In the genomic region with DNA sequence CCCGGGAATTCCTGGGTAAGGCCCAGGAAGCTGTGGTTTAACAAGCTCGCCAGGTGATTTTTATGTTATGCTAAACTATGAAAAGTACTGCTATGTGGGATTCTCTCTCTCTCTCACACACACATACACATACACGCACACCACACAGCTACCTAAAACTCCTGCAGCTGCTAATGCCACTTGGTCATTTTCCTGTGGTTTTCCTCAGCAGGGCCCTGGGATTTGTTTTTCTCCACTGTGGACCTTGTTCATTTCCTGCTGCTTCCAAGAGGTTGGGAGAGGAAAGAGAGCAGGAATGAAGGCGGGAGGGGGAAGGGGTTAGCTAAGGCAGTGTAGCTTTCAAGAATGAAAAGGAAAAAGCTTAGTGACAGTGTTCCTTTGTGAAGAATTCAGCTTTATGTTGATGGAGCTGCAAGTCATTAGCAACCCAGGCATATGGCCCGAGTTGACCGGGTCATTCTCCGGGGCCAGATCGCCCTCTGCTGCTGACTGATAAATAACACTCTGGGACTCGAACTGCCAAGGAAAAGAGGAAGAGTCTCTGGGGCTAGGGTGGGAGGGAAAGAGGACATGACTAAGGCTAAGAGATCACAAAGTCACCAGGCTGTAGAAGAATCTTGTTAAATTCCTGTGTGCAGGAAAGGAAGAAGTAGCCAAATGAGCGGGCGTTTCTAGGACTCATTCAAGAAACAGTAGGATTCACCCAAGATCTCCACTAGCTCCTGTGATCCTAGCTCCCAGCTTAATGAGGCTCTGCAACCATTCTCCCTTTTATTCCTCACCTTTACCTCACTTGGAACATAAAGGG, we compare ENCODE assay signal across 1 cellular context.
TF ChIP-seq lines count a peak whose summit lies in the region.

No MANE protein-coding gene starts in this region.

TF ChIP-seq in K562, 482 proteins besides CTCF, POLR2A, EP300 and RAD21 (continued from another document and continues in another):
- TF ChIP-seq, protein P1, sequence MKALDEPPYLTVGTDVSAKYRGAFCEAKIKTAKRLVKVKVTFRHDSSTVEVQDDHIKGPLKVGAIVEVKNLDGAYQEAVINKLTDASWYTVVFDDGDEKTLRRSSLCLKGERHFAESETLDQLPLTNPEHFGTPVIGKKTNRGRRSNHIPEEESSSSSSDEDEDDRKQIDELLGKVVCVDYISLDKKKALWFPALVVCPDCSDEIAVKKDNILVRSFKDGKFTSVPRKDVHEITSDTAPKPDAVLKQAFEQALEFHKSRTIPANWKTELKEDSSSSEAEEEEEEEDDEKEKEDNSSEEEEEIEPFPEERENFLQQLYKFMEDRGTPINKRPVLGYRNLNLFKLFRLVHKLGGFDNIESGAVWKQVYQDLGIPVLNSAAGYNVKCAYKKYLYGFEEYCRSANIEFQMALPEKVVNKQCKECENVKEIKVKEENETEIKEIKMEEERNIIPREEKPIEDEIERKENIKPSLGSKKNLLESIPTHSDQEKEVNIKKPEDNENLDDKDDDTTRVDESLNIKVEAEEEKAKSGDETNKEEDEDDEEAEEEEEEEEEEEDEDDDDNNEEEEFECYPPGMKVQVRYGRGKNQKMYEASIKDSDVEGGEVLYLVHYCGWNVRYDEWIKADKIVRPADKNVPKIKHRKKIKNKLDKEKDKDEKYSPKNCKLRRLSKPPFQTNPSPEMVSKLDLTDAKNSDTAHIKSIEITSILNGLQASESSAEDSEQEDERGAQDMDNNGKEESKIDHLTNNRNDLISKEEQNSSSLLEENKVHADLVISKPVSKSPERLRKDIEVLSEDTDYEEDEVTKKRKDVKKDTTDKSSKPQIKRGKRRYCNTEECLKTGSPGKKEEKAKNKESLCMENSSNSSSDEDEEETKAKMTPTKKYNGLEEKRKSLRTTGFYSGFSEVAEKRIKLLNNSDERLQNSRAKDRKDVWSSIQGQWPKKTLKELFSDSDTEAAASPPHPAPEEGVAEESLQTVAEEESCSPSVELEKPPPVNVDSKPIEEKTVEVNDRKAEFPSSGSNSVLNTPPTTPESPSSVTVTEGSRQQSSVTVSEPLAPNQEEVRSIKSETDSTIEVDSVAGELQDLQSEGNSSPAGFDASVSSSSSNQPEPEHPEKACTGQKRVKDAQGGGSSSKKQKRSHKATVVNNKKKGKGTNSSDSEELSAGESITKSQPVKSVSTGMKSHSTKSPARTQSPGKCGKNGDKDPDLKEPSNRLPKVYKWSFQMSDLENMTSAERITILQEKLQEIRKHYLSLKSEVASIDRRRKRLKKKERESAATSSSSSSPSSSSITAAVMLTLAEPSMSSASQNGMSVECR (CRISPR knock-in tag; IDR thresholded peaks at IDR 0.05), result peak; percentile 25; the same call in 1 of the 2 replicates
- TF ChIP-seq, protein P2, sequence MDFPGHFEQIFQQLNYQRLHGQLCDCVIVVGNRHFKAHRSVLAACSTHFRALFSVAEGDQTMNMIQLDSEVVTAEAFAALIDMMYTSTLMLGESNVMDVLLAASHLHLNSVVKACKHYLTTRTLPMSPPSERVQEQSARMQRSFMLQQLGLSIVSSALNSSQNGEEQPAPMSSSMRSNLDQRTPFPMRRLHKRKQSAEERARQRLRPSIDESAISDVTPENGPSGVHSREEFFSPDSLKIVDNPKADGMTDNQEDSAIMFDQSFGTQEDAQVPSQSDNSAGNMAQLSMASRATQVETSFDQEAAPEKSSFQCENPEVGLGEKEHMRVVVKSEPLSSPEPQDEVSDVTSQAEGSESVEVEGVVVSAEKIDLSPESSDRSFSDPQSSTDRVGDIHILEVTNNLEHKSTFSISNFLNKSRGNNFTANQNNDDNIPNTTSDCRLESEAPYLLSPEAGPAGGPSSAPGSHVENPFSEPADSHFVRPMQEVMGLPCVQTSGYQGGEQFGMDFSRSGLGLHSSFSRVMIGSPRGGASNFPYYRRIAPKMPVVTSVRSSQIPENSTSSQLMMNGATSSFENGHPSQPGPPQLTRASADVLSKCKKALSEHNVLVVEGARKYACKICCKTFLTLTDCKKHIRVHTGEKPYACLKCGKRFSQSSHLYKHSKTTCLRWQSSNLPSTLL (IDR thresholded peaks at IDR 0.05), result no peak
- TF ChIP-seq NFIC (IDR thresholded peaks at IDR 0.05) (peak; percentile 27), ZKSCAN8 (CRISPR knock-in tag; IDR thresholded peaks at IDR 0.05) (no peak), MYNN (IDR thresholded peaks at IDR 0.05) (peak; percentile 67), MYNN (CRISPR knock-in tag; IDR thresholded peaks at IDR 0.05) (no peak), WHSC1 (IDR thresholded peaks at IDR 0.05; ENCODE audit: low read length) (no peak), EZH2 (IDR thresholded peaks at IDR 0.05; ENCODE audit: borderline replicate concordance, low read depth, low read length) (no peak), ZNF696 (CRISPR knock-in tag; conservative IDR thresholded peaks at IDR 0.05) (no peak), ADNP (tag; IDR thresholded peaks at IDR 0.05) (peak; percentile 70; the same call in 1 of the 2 replicates), ZNF140 (CRISPR knock-in tag; IDR thresholded peaks at IDR 0.05) (no peak), OTX1 (CRISPR knock-in tag; IDR thresholded peaks at IDR 0.05) (no peak), RBM17 (IDR thresholded peaks at IDR 0.05; ENCODE audit: borderline replicate concordance, low read depth, low read length) (no peak), CBFA2T2 (conservative IDR thresholded peaks at IDR 0.05) (peak; percentile 42; the same call in 1 of the 2 replicates), MCM5 (IDR thresholded peaks at IDR 0.05; ENCODE audit: low read depth) (no peak), PYGO2 (tag; IDR thresholded peaks at IDR 0.05) (no peak), PHB (CRISPR knock-in tag; IDR thresholded peaks at IDR 0.05) (no peak), SP1 (CRISPR knock-in tag; IDR thresholded peaks at IDR 0.05) (no peak), ASH1L (IDR thresholded peaks at IDR 0.05; ENCODE audit: borderline replicate concordance, low read depth, partially characterized antibody) (no peak), U2AF1 (optimal IDR thresholded peaks at IDR 0.05; ENCODE audit: low read depth, low read length) (no peak), RBM39 (optimal IDR thresholded peaks at IDR 0.05; ENCODE audit: low read depth, low read length) (no peak), ELF1 (tag; IDR thresholded peaks at IDR 0.05) (no peak), ZNF561 (CRISPR knock-in tag; conservative IDR thresholded peaks at IDR 0.05) (no peak), BRCA1 (IDR thresholded peaks at IDR 0.05) (no peak), BRCA1 (CRISPR knock-in tag; IDR thresholded peaks at IDR 0.05) (no peak), DPF2 (IDR thresholded peaks at IDR 0.05) (0 out of 2 replicates have a peak, but pooled peaks have one; percentile 80), L3MBTL2 (IDR thresholded peaks at IDR 0.05) (peak; percentile 60; the same call in 1 of the 2 replicates)
- TF ChIP-seq, protein P3, sequence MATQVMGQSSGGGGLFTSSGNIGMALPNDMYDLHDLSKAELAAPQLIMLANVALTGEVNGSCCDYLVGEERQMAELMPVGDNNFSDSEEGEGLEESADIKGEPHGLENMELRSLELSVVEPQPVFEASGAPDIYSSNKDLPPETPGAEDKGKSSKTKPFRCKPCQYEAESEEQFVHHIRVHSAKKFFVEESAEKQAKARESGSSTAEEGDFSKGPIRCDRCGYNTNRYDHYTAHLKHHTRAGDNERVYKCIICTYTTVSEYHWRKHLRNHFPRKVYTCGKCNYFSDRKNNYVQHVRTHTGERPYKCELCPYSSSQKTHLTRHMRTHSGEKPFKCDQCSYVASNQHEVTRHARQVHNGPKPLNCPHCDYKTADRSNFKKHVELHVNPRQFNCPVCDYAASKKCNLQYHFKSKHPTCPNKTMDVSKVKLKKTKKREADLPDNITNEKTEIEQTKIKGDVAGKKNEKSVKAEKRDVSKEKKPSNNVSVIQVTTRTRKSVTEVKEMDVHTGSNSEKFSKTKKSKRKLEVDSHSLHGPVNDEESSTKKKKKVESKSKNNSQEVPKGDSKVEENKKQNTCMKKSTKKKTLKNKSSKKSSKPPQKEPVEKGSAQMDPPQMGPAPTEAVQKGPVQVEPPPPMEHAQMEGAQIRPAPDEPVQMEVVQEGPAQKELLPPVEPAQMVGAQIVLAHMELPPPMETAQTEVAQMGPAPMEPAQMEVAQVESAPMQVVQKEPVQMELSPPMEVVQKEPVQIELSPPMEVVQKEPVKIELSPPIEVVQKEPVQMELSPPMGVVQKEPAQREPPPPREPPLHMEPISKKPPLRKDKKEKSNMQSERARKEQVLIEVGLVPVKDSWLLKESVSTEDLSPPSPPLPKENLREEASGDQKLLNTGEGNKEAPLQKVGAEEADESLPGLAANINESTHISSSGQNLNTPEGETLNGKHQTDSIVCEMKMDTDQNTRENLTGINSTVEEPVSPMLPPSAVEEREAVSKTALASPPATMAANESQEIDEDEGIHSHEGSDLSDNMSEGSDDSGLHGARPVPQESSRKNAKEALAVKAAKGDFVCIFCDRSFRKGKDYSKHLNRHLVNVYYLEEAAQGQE (CRISPR knock-in tag; IDR thresholded peaks at IDR 0.05; ENCODE audit: low read depth), result no peak
- TF ChIP-seq, protein P4, sequence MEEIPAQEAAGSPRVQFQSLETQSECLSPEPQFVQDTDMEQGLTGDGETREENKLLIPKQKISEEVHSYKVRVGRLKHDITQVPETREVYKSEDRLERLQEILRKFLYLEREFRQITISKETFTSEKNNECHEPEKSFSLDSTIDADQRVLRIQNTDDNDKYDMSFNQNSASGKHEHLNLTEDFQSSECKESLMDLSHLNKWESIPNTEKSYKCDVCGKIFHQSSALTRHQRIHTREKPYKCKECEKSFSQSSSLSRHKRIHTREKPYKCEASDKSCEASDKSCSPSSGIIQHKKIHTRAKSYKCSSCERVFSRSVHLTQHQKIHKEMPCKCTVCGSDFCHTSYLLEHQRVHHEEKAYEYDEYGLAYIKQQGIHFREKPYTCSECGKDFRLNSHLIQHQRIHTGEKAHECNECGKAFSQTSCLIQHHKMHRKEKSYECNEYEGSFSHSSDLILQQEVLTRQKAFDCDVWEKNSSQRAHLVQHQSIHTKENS (CRISPR knock-in tag; IDR thresholded peaks at IDR 0.05), result no peak
- TF ChIP-seq, protein P5, sequence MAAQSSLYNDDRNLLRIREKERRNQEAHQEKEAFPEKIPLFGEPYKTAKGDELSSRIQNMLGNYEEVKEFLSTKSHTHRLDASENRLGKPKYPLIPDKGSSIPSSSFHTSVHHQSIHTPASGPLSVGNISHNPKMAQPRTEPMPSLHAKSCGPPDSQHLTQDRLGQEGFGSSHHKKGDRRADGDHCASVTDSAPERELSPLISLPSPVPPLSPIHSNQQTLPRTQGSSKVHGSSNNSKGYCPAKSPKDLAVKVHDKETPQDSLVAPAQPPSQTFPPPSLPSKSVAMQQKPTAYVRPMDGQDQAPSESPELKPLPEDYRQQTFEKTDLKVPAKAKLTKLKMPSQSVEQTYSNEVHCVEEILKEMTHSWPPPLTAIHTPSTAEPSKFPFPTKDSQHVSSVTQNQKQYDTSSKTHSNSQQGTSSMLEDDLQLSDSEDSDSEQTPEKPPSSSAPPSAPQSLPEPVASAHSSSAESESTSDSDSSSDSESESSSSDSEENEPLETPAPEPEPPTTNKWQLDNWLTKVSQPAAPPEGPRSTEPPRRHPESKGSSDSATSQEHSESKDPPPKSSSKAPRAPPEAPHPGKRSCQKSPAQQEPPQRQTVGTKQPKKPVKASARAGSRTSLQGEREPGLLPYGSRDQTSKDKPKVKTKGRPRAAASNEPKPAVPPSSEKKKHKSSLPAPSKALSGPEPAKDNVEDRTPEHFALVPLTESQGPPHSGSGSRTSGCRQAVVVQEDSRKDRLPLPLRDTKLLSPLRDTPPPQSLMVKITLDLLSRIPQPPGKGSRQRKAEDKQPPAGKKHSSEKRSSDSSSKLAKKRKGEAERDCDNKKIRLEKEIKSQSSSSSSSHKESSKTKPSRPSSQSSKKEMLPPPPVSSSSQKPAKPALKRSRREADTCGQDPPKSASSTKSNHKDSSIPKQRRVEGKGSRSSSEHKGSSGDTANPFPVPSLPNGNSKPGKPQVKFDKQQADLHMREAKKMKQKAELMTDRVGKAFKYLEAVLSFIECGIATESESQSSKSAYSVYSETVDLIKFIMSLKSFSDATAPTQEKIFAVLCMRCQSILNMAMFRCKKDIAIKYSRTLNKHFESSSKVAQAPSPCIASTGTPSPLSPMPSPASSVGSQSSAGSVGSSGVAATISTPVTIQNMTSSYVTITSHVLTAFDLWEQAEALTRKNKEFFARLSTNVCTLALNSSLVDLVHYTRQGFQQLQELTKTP (IDR thresholded peaks at IDR 0.05; ENCODE audit: low read depth in 1 of 2, partially characterized antibody in 2 of 2), result peak in 1 of 2 experiments; percentile 13
- TF ChIP-seq, protein P6, sequence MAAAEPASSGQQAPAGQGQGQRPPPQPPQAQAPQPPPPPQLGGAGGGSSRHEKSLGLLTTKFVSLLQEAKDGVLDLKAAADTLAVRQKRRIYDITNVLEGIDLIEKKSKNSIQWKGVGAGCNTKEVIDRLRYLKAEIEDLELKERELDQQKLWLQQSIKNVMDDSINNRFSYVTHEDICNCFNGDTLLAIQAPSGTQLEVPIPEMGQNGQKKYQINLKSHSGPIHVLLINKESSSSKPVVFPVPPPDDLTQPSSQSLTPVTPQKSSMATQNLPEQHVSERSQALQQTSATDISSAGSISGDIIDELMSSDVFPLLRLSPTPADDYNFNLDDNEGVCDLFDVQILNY (CRISPR knock-in tag; IDR thresholded peaks at IDR 0.05), result no peak
- TF ChIP-seq, protein P7, sequence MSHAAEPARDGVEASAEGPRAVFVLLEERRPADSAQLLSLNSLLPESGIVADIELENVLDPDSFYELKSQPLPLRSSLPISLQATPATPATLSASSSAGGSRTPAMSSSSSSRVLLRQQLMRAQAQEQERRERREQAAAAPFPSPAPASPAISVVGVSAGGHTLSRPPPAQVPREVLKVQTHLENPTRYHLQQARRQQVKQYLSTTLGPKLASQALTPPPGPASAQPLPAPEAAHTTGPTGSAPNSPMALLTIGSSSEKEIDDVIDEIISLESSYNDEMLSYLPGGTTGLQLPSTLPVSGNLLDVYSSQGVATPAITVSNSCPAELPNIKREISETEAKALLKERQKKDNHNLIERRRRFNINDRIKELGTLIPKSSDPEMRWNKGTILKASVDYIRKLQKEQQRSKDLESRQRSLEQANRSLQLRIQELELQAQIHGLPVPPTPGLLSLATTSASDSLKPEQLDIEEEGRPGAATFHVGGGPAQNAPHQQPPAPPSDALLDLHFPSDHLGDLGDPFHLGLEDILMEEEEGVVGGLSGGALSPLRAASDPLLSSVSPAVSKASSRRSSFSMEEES (CRISPR knock-in tag; IDR thresholded peaks at IDR 0.05), result no peak
- TF ChIP-seq, protein P8, sequence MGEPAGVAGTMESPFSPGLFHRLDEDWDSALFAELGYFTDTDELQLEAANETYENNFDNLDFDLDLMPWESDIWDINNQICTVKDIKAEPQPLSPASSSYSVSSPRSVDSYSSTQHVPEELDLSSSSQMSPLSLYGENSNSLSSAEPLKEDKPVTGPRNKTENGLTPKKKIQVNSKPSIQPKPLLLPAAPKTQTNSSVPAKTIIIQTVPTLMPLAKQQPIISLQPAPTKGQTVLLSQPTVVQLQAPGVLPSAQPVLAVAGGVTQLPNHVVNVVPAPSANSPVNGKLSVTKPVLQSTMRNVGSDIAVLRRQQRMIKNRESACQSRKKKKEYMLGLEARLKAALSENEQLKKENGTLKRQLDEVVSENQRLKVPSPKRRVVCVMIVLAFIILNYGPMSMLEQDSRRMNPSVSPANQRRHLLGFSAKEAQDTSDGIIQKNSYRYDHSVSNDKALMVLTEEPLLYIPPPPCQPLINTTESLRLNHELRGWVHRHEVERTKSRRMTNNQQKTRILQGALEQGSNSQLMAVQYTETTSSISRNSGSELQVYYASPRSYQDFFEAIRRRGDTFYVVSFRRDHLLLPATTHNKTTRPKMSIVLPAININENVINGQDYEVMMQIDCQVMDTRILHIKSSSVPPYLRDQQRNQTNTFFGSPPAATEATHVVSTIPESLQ (CRISPR knock-in tag; IDR thresholded peaks at IDR 0.05), result no peak
- TF ChIP-seq, protein P9, sequence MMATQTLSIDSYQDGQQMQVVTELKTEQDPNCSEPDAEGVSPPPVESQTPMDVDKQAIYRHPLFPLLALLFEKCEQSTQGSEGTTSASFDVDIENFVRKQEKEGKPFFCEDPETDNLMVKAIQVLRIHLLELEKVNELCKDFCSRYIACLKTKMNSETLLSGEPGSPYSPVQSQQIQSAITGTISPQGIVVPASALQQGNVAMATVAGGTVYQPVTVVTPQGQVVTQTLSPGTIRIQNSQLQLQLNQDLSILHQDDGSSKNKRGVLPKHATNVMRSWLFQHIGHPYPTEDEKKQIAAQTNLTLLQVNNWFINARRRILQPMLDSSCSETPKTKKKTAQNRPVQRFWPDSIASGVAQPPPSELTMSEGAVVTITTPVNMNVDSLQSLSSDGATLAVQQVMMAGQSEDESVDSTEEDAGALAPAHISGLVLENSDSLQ (IDR thresholded peaks at IDR 0.05), result no peak
